In the genomic region with DNA sequence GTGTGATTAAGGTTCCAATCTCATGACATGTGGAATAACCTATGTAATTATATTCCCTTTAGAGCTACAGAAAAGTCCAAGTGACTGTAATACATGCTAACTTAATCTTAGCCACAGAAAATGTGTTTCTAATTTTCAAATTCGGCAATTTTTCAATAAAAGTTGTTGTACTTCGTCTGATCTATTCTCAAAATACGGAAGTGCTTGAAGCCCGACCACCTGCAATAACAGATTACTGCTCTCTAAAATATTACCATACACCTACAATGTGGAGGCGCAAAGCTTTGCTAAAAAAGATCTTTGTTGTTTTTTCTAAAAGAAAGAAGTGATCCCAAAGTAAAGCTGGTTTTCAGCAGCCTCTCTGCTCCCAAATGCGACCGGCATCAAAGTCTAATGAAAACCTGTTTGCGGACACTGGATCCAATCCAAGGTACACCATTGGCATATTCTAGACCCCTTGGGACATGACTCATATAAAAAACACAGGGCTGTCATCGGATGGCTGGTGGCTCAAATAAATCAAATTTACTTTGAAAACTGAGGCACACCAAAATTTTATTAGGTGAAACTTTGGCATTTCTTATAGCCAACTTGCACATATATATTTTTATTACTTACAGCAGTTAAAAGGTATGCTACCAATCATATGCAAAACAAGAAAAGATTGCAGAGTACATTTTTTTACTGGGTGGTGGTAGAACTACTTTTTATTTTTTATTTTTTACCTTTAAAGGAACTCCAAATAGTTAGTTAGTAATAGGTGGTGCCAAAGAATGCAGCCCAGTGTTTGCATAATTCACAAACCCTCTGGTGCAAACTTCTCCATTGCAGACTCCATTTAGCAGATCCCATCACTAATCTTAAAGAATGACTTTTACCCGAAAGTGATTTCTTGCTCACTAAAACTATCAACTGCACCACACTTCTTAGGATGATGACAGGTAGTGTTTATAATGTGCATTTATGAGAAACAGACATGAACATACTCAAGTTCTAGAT, we compare ENCODE assay signal across 21 cellular contexts.
A peak's percentile ranks its signal among the peaks of the same experiment; 100 is the strongest.
DNase-seq lines count a peak whose midpoint lies in the region; ATAC-seq, FAIRE-seq and TF ChIP-seq lines count a peak whose summit lies in the region.
"Had no signal": no experiment of that assay in that cellular context is flagged by ENCODE, and none has a peak within 500 bp of the region (broad histone marks: within the 10 kb centered on the region; RNA-seq: fewer than 3 reads in every experiment).

No MANE protein-coding gene starts in this region.

- H3K36me3 ChIP-seq in A673 (ENCODE audit: insufficient read depth, low read length, poor library complexity, severe bottlenecking) = no peaks in the 10 kb centered on the region

- no peak for FAIRE-seq in HTR-8/SVneo (lab: Jason Lieb, UNC)
- FAIRE-seq: frontal cortex, H54 had no signal

- DNase-seq in A673 (ENCODE audit: low spot score) = peak; percentile 7
- DNase-seq in HEK293T (ENCODE audit: extremely low spot score) = peak; percentile 13
- peak; percentile 11 for DNase-seq in T1000 (lab: John Stamatoyannopoulos, UW)
- peak; percentile 43 for DNase-seq in fibroblast of the conjunctiva (ENCODE audit: low read depth)
- DNase-seq in HTR-8/SVneo (ENCODE audit: insufficient read length, low spot score) = no peak
- no peak for DNase-seq in foreskin keratinocyte
- no peak for DNase-seq in activated effector memory CD4-positive, alpha-beta T cell treated with anti-CD3 and anti-CD28 coated beads, Interleukin-2, amount 50 U/mL, for 16 hours
- DNase-seq: activated CD4-positive, CD25-positive, alpha-beta regulatory T cell; activated CD8-positive, alpha-beta T cell treated with anti-CD3 and anti-CD28 coated beads, Interleukin-2, amount 10 ng/mL, durations not matched to agents 7 days and 5 days; dorsolateral prefrontal cortex; GDM1; hippocampal formation; left ventricle myocardium superior; NCI-H1105; NCI-H446 treated with DMSO at 0.1 percent for 48 hours; RPMI8226 had no signal

- POLR2A ChIA-PET in A673 (lab: Charles Lee; ENCODE audit: low non-redundant PET) = no interaction called here
- POLR2A ChIA-PET in HEK293T (lab: Yijun Ruan, JAX) = interaction anchor here (0.9 to 1.3 kb wide), 3 partner anchors 10 to 109 kb away, joined by 3 to 4 read pairs (median 4); no protein-coding TSS in a partner anchor

- no peak for TF ChIP-seq CTCF in A673 (conservative IDR thresholded peaks at IDR 0.05; ENCODE audit: low read depth, low read length)
- no peak for TF ChIP-seq CTCF in foreskin keratinocyte (conservative IDR thresholded peaks at IDR 0.05)

- H3K27me3 ChIP-seq in A673 (replicated peaks; ENCODE audit: insufficient read depth, low read depth, low read length, poor library complexity) (no peaks in the 10 kb centered on the region), foreskin keratinocyte (no peaks in the 10 kb centered on the region)

- no TSS peak for BruUV-seq in A673 (replicated peaks; lab: Mats Ljungman, UMichigan)

- ATAC-seq in HG02678 (IDR thresholded peaks at IDR 0.05; ENCODE audit: unreplicated experiment) (no peak), foreskin keratinocyte (no peak)
- ATAC-seq: activated CD8-positive, alpha-beta T cell treated with anti-CD3 and anti-CD28 coated beads, Interleukin-2, amount 10 ng/mL, durations not matched to agents 7 days and 5 days; left ventricle myocardium superior; stimulated activated memory B cell treated with anti-CD40 and anti-IgM and Interleukin-4, amounts not matched to agents 10 μg/mL and 1 μg/mL and 100 μg/mL, for 72 hours had no signal

- CTCF ChIA-PET in A673 (lab: Charles Lee) = no interaction called here
- CTCF ChIA-PET in HEK293T (lab: Yijun Ruan, JAX) = no interaction called here

- H3K4me1 ChIP-seq in A673 (ENCODE audit: insufficient read depth, low read length, poor library complexity, severe bottlenecking) = no peaks in the 10 kb centered on the region
- H3K4me1 ChIP-seq in foreskin keratinocyte = no peaks in the 10 kb centered on the region

- no peak overlapping the region for H3K4me3 ChIP-seq in A673 (ENCODE audit: low read depth, low read length, poor library complexity, severe bottlenecking)
- H3K4me3 ChIP-seq: dorsolateral prefrontal cortex, skin epidermis had no signal

- intact Hi-C loops in A673 (cut with micrococcal nuclease; ENCODE audit: unreplicated experiment) = no loop called here

- no peaks in the 10 kb centered on the region for H3K9me3 ChIP-seq in A673 (ENCODE audit: low read depth, low read length, poor library complexity, severe bottlenecking)

- H3K27ac ChIP-seq in A673 (ENCODE audit: low read depth, low read length, poor library complexity, severe bottlenecking) (no peak overlapping the region), foreskin keratinocyte (no peak overlapping the region)
- H3K27ac ChIP-seq: dorsolateral prefrontal cortex, skin epidermis had no signal

TF ChIP-seq in HEK293T, 16 proteins besides CTCF, POLR2A, EP300 and RAD21:
- TF ChIP-seq L3MBTL2 (conservative IDR thresholded peaks at IDR 0.05) = peak; percentile 61
- no peak for TF ChIP-seq SP1 (IDR thresholded peaks at IDR 0.05)
- TF ChIP-seq, protein P1, sequence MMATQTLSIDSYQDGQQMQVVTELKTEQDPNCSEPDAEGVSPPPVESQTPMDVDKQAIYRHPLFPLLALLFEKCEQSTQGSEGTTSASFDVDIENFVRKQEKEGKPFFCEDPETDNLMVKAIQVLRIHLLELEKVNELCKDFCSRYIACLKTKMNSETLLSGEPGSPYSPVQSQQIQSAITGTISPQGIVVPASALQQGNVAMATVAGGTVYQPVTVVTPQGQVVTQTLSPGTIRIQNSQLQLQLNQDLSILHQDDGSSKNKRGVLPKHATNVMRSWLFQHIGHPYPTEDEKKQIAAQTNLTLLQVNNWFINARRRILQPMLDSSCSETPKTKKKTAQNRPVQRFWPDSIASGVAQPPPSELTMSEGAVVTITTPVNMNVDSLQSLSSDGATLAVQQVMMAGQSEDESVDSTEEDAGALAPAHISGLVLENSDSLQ (IDR thresholded peaks at IDR 0.05) = peak; percentile 76
- 0 out of 2 replicates have a peak, but pooled peaks have one; percentile 12 for TF ChIP-seq CTBP1 (IDR thresholded peaks at IDR 0.05; ENCODE audit: borderline replicate concordance)

Comparison
In these comparisons a context has a peak if more than half of its experiments do, and no peak if none do; other contexts are left out.
1. DNase-seq: peak in A673 (single experiment), HEK293T (single experiment), T1000 (single experiment) and fibroblast of the conjunctiva (single experiment); none in HTR-8/SVneo (single experiment), foreskin keratinocyte (0 of 2) and activated effector memory CD4-positive, alpha-beta T cell treated with anti-CD3 and anti-CD28 coated beads, Interleukin-2, amount 50 U/mL, for 16 hours (single experiment).